In genomic region chr12:111602348-111602747, GRCh38 we compare ENCODE assay signal across 27 cellular contexts.
"Had no signal": no experiment of that assay in that cellular context is flagged by ENCODE, and none has a peak within 500 bp of the region (broad histone marks: within the 10 kb centered on the region; RNA-seq: fewer than 3 reads in every experiment).

No MANE protein-coding gene starts in this region.

- H3K9me3 Mint-ChIP-seq: dendritic cell treated with granulocyte-macrophage colony-stimulating factor and Interleukin-4, amounts not matched to agents 40 ng/mL and 50 ng/mL, for 4 days; stimulated activated effector memory CD8-positive, alpha-beta T cell treated with anti-CD3 and anti-CD28 coated beads, Interleukin-12 subunit alpha, Interleukin-12 subunit beta, amount 100 ng/mL, for 72 hours had no signal

- H3K27me3 Mint-ChIP-seq: dendritic cell treated with granulocyte-macrophage colony-stimulating factor and Interleukin-4, amounts not matched to agents 40 ng/mL and 50 ng/mL, for 4 days; progenitor cell of endocrine pancreas had no signal

- H3K9me3 ChIP-seq: colonic mucosa, gastroesophageal sphincter, heart left ventricle, left lung, stomach, thyroid gland, upper lobe of left lung had no signal

- H3K36me3 ChIP-seq: colonic mucosa, gastroesophageal sphincter, heart left ventricle, left lung, neural progenitor cell, stomach, thyroid gland, upper lobe of left lung had no signal

- H3K4me2 ChIP-seq: hepatocyte, neural progenitor cell had no signal

- H3K4me3 Mint-ChIP-seq: dendritic cell treated with granulocyte-macrophage colony-stimulating factor and Interleukin-4, amounts not matched to agents 40 ng/mL and 50 ng/mL, for 4 days; endodermal cell; naive thymus-derived CD4-positive, alpha-beta T cell; neural progenitor cell; stimulated activated effector memory CD8-positive, alpha-beta T cell treated with anti-CD3 and anti-CD28 coated beads, Interleukin-12 subunit alpha, Interleukin-12 subunit beta, amount 100 ng/mL, for 72 hours had no signal

- H3K4me1 ChIP-seq: colonic mucosa, foreskin keratinocyte, parathyroid adenoma had no signal

- H3K9ac ChIP-seq: neural progenitor cell, parathyroid adenoma had no signal

- FAIRE-seq: urothelium cell line had no signal

- DNase-seq: colonic mucosa; effector CD8-positive, alpha-beta T cell; endodermal cell; foreskin keratinocyte; heart left ventricle; left cardiac atrium; left lung; mesenchymal stem cell; midbrain; naive thymus-derived CD4-positive, alpha-beta T cell; stimulated activated CD4-positive, alpha-beta T cell treated with anti-CD3 and anti-CD28 coated beads, Interleukin-2, amount 100 ng/mL, for 24 hours; stimulated activated CD4-positive, alpha-beta T cell treated with anti-CD3 and anti-CD28 coated beads, Interleukin-4, amount 100 ng/mL, for 24 hours; stimulated activated naive CD4-positive, alpha-beta T cell treated with Interleukin-2 at 50 U/mL for 16 hours; stomach; thyroid gland; upper lobe of left lung had no signal

- H3K27ac Mint-ChIP-seq: dendritic cell treated with granulocyte-macrophage colony-stimulating factor and Interleukin-4, amounts not matched to agents 40 ng/mL and 50 ng/mL, for 4 days; endodermal cell; neural progenitor cell; progenitor cell of endocrine pancreas; stimulated activated effector memory CD8-positive, alpha-beta T cell treated with anti-CD3 and anti-CD28 coated beads, Interleukin-12 subunit alpha, Interleukin-12 subunit beta, amount 100 ng/mL, for 72 hours had no signal

- H3K27ac ChIP-seq: colonic mucosa, epithelial cell of prostate, foreskin keratinocyte, gastroesophageal sphincter, heart left ventricle, hepatocyte, left lung, neural progenitor cell, parathyroid adenoma, stomach, thyroid gland, upper lobe of left lung had no signal

- H3K4me3 ChIP-seq: colonic mucosa, gastroesophageal sphincter, heart left ventricle, hepatocyte, left lung, neural progenitor cell, stomach, thyroid gland, upper lobe of left lung had no signal

- ATAC-seq: esophagus mucosa; foreskin keratinocyte; gastroesophageal sphincter; heart left ventricle; left cardiac atrium; left lung; naive thymus-derived CD4-positive, alpha-beta T cell; sciatic nerve; stimulated activated effector memory CD8-positive, alpha-beta T cell treated with anti-CD3 and anti-CD28 coated beads, Interleukin-12 subunit alpha, Interleukin-12 subunit beta, amount 100 ng/mL, for 72 hours had no signal

- H3K27me3 ChIP-seq: colonic mucosa, foreskin keratinocyte, gastroesophageal sphincter, heart left ventricle, hepatocyte, left lung, neural progenitor cell, stomach, thyroid gland, upper lobe of left lung had no signal

- H2AFZ ChIP-seq: hepatocyte, neural progenitor cell, parathyroid adenoma had no signal

- H3K79me2 ChIP-seq: parathyroid adenoma had no signal
